Comparison of ENCODE assay signal across 8 cellular contexts in genomic region chr2:54945401-54946219, GRCh38.
DNase-seq lines count a peak whose midpoint lies in the region; ATAC-seq, FAIRE-seq and TF ChIP-seq lines count a peak whose summit lies in the region.

No MANE protein-coding gene starts in this region.

- no peak overlapping the region for H3K4me3 ChIP-seq in GM12864 (ENCODE audit: low read depth, low read length)
- H3K4me3 ChIP-seq in lung = no peak overlapping the region

- H3K9me3 ChIP-seq in lung (ENCODE audit: control insufficient read depth in 2 of 2, insufficient read depth in 1 of 2, low read length in 1 of 2) = no peaks in the 10 kb centered on the region

- FAIRE-seq in HTR-8/SVneo (lab: Jason Lieb, UNC) = no peak

- peaks cover 0 to 11% of the 10 kb centered on the region in 2 donors for H3K4me1 ChIP-seq in lung (ENCODE audit: control insufficient read depth in 2 of 2, insufficient read depth in 2 of 2, low read length in 2 of 2)

- no peaks in the 10 kb centered on the region for H3K36me3 ChIP-seq in lung (ENCODE audit: control insufficient read depth in 2 of 2, insufficient read depth in 2 of 2, low read length in 2 of 2)

- H3K27me3 ChIP-seq in lung (ENCODE audit: control insufficient read depth, insufficient read depth) = no peaks in the 10 kb centered on the region

- DNase-seq in GM12864 (ENCODE audit: low read depth) = peak; percentile 16
- DNase-seq in astrocyte of the hippocampus (ENCODE audit: low read depth, low spot score) = peak; percentile 50
- DNase-seq in lung (ENCODE audit: low spot score) = peak; percentile 48
- no peak for DNase-seq in HTR-8/SVneo (ENCODE audit: insufficient read length, low spot score)
- DNase-seq in amniotic stem cell (lab: John Stamatoyannopoulos, UW) = no peak
- no peak for DNase-seq in HK-2 (ENCODE audit: unreplicated experiment)

- peak; percentile 64 for ATAC-seq in HG03025 (IDR thresholded peaks at IDR 0.05; ENCODE audit: low FRiP score, unreplicated experiment)
- peak; percentile 44 for ATAC-seq in lung (ENCODE audit: insufficient read depth, low FRiP score)
- no peak for ATAC-seq in HG02973 (IDR thresholded peaks at IDR 0.05; ENCODE audit: unreplicated experiment)

- 53 to 61% methylated on average over 8 of the region's 8 CpGs for WGBS in lung, 2 donors

- H3K27ac ChIP-seq in lung (ENCODE audit: low read depth in 1 of 2, low read length in 1 of 2) = peak overlapping the region in 1 of 2 donors; percentile 58

- no peak for TF ChIP-seq CTCF in GM12864 (IDR thresholded peaks at IDR 0.05; ENCODE audit: low read depth, low read length, missing control alignments)
- TF ChIP-seq CTCF in lung (IDR thresholded peaks at IDR 0.05; ENCODE audit: control extremely low read depth, extremely low read depth) = no peak

Comparison
In these comparisons a context has a peak if more than half of its experiments do, and no peak if none do; other contexts are left out.
1. DNase-seq: peak in GM12864 (single experiment), astrocyte of the hippocampus (single experiment) and lung (single experiment); none in HTR-8/SVneo (single experiment), amniotic stem cell (single experiment) and HK-2 (single experiment).